In the genomic region with DNA sequence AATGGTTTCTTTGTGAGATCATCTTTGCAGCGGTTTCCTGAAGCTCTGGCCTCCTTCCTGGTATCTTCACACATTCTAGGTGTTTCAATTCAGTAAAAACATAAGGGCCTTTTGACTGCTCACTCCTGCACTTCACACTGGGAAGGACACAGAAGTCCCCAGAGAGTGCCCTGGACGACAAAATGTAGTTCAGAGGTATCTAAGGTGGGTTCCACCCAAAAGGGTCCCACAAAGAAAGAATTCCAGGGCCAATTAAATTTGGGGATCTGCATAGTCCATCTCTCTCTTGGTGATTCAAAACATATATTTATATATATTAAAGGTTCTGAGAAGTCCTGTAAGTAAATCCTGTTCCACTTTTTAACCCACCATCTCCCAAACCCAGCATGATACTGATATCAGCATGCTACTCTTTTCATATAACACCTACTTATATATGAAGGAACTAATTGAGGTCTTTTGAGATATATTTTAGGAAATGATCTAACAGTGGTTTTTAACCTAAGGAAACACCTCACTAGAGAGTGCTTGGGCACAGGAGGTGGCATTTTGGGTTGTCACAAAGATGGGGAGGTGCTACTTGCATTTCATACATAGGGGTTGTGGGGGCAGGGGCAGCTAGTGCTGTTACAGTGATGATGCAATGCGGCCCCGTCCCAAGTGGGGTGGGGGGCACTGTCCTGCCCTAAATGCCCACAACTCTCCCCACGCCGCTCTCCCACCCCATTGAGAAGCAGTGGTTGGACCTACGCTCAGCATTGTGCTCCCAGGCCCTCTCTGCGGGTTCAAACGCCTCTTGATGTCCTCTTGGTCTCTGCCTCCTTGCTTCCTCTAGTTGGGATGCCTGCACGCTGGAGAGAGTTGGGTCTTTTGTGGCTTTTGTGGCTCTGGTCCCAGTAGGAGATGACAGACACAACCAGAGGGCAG, we compare ENCODE assay signal across 8 cellular contexts.
DNase-seq lines count a peak whose midpoint lies in the region; TF ChIP-seq lines count a peak whose summit lies in the region.

No MANE protein-coding gene starts in this region.

- H3K27me3 ChIP-seq in BLaER1 (no peaks in the 10 kb centered on the region), H9 (ENCODE audit: insufficient read depth, low read length) (no peaks in the 10 kb centered on the region; the same call in 1 of the 2 replicates), suprapubic skin (no peaks in the 10 kb centered on the region)

- H3K4ac ChIP-seq in H9 (ENCODE audit: low read depth, low read length), result no peak overlapping the region

- no peak overlapping the region for H3K23ac ChIP-seq in H9 (ENCODE audit: insufficient read length, low read depth, low read length)

- H3K27me3 Mint-ChIP-seq in H9 (ENCODE audit: low read depth), result peaks cover 53% of the 10 kb centered on the region

- no peak overlapping the region for H3K27ac Mint-ChIP-seq in H9

- H3K4me1 Mint-ChIP-seq in H9, result peaks cover 40 to 49% of the 10 kb centered on the region in 2 experiments

- TF ChIP-seq POLR2A in suprapubic skin (IDR thresholded peaks at IDR 0.05), result no peak

- no peak overlapping the region for H3K56ac ChIP-seq in H9 (ENCODE audit: insufficient read length, low read depth, low read length)

- H3K36me3 ChIP-seq in BLaER1 (no peaks in the 10 kb centered on the region), suprapubic skin (no peaks in the 10 kb centered on the region)

- no peak overlapping the region for H2BK120ac ChIP-seq in H9 (ENCODE audit: low read depth, low read length, poor library complexity, severe bottlenecking)

- peak overlapping the region; percentile 67 to 81; a peak in 4 of 5 replicates for H3K4me3 Mint-ChIP-seq in H9

- no peaks in the 10 kb centered on the region; a peak in 1 of 7 replicates for H3K36me3 Mint-ChIP-seq in H9 (ENCODE audit: insufficient read depth in 1 of 3, low read depth in 3 of 3)

- H3K4me1 ChIP-seq in BLaER1 (peaks cover 54% of the 10 kb centered on the region), H9 (ENCODE audit: insufficient read depth, low read length) (peaks cover 7% of the 10 kb centered on the region; the same call in 1 of the 2 replicates), suprapubic skin (peaks cover 80% of the 10 kb centered on the region)

- no peak overlapping the region for H3T11ph ChIP-seq in H9 (ENCODE audit: low read length)

- H3K4me3 ChIP-seq in BLaER1, result peak overlapping the region; percentile 69; the same call in 1 of the 2 replicates
- peak overlapping the region; percentile 56 for H3K4me3 ChIP-seq in suprapubic skin

- WGBS in H9 (ENCODE audit: extremely low coverage, insufficient read length, low lambda C conversion rate), result no CpG with 5 or more reads among the region's 10 CpGs
- 60% methylated on average over 10 of the region's 10 CpGs for WGBS in suprapubic skin

- H3K4me2 ChIP-seq in BLaER1 (peak overlapping the region; percentile 91), H9 (ENCODE audit: insufficient read depth, insufficient read length, low read length) (peak overlapping the region; percentile 53)

- peak overlapping the region; percentile 60; the same call in 1 of the 2 replicates for H3K9ac ChIP-seq in BLaER1
- H3K9ac ChIP-seq in H9 (ENCODE audit: extremely low read depth, insufficient read length, low read length), result no peak overlapping the region

- peaks cover 8% of the 10 kb centered on the region for H3K23me2 ChIP-seq in H9 (ENCODE audit: insufficient read length, low read depth, low read length, poor library complexity, severe bottlenecking)

- DNase-seq in H9 (no peak), SW480 (ENCODE audit: low spot score) (peak; percentile 85), amniotic epithelial cell (ENCODE audit: low read depth) (peak; percentile 61), mucosa of gallbladder (ENCODE audit: low spot score) (peak; percentile 50), suprapubic skin (ENCODE audit: low spot score in 2 of 2) (peak in 1 of 2 donors; percentile 77), KG1 (lab: John Stamatoyannopoulos, UW) (no peak), islet precursor cell (no peak)

- no peaks in the 10 kb centered on the region for H3K9me3 ChIP-seq in BLaER1
- H3K9me3 ChIP-seq in H9 (ENCODE audit: control insufficient read depth, low read depth, low read length), result no peaks in the 10 kb centered on the region
- no peaks in the 10 kb centered on the region for H3K9me3 ChIP-seq in suprapubic skin

- H4K8ac ChIP-seq in H9 (replicated peaks; ENCODE audit: insufficient read length, low read depth, low read length), result no peak overlapping the region

- no peak overlapping the region for H2BK20ac ChIP-seq in H9 (ENCODE audit: low read depth, low read length, poor library complexity, severe bottlenecking)

- no peak overlapping the region for H2BK5ac ChIP-seq in H9 (ENCODE audit: insufficient read length, low read length)

- no peaks in the 10 kb centered on the region for H3K79me2 ChIP-seq in H9 (ENCODE audit: insufficient read depth, low read length)

- H3K27ac ChIP-seq in BLaER1 (no peak overlapping the region), H9 (ENCODE audit: insufficient read length, low read depth, low read length) (no peak overlapping the region), suprapubic skin (peak overlapping the region; percentile 96)

- no peak overlapping the region for H4K91ac ChIP-seq in H9 (ENCODE audit: insufficient read length, low read depth, low read length)

- no peak overlapping the region for H2AFZ ChIP-seq in H9 (ENCODE audit: low read length)

- no peak overlapping the region for H3K18ac ChIP-seq in H9 (ENCODE audit: insufficient read length, low read depth, low read length)

- TF ChIP-seq CTCF in H9 (conservative IDR thresholded peaks at IDR 0.05) (no peak), suprapubic skin (IDR thresholded peaks at IDR 0.05) (no peak)

- H4K20me1 ChIP-seq in BLaER1, result no peaks in the 10 kb centered on the region
- H4K20me1 ChIP-seq in H9 (ENCODE audit: control insufficient read depth, insufficient read depth, insufficient read length), result no peaks in the 10 kb centered on the region

- H2BK15ac ChIP-seq in H9 (ENCODE audit: low read depth, low read length), result no peak overlapping the region

- TF ChIP-seq EP300 in suprapubic skin (IDR thresholded peaks at IDR 0.05), result no peak

- H3K79me1 ChIP-seq in H9 (ENCODE audit: insufficient read depth, low read depth, low read length, poor library complexity, severe bottlenecking), result no peaks in the 10 kb centered on the region

- no peak overlapping the region for H4K5ac ChIP-seq in H9 (ENCODE audit: insufficient read length, low read depth, low read length)

- peak overlapping the region; percentile 53; the same call in 1 of the 2 replicates for H3K14ac ChIP-seq in H9 (ENCODE audit: insufficient read depth, low read length)

- H2BK12ac ChIP-seq in H9 (ENCODE audit: insufficient read length, low read depth, low read length), result no peak overlapping the region

- no peak overlapping the region for H2AK5ac ChIP-seq in H9 (ENCODE audit: insufficient read length, low read length)

- H3K9me3 Mint-ChIP-seq in H9, result no peaks in the 10 kb centered on the region

Comparison
In these comparisons a context has a peak if more than half of its experiments do, and no peak if none do; other contexts are left out.
1. DNase-seq: peak in SW480 (single experiment), amniotic epithelial cell (single experiment) and mucosa of gallbladder (single experiment); none in H9 (single experiment), KG1 (single experiment) and islet precursor cell (single experiment).